In the genomic region with DNA sequence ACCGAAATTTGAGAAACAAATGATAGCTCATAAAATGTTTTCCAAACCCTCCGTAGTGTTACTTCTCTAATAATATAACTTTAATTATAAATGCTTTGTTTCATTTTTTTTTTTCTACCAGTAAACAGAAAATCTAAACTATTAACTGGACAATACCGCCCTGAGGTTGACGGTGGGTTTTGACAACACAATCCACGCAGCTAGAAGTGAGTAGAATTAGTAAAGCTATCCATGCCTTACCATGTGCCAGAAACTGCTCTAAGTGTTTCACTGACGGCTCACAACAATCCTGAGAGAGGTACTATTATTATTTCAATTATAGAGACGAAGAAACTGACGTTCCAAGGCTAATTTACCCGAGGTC, we compare ENCODE assay signal across 8 cellular contexts. TPM values are rescaled to one million over a fixed set of nuclear protein-coding genes. Genes with fewer than 3 reads are reported as not detected.
A peak's percentile ranks its signal among the peaks of the same experiment; 100 is the strongest.
DNase-seq lines count a peak whose midpoint lies in the region; ATAC-seq lines count a peak whose summit lies in the region.

No MANE protein-coding gene starts in this region.

- POLR2A ChIA-PET in activated CD8-positive, alpha-beta T cell treated with anti-CD3 and anti-CD28 coated beads, Interleukin-2, amount 10 ng/mL, durations not matched to agents 7 days and 5 days (lab: Charles Lee), result interaction anchor here (0.6 to 1.9 kb wide), 9 partner anchors 9 to 1674 kb away, joined by 3 to 7 read pairs (median 4); a partner anchor contains a TSS

- H3K36me3 ChIP-seq in iPS-20b (ENCODE audit: insufficient read depth, low read depth, low read length), result no peaks in the 10 kb centered on the region

- H3K36me3 Mint-ChIP-seq in activated naive CD4-positive, alpha-beta T cell treated with anti-CD3 and anti-CD28 coated beads for 36 hours (ENCODE audit: low read depth), result peaks cover 3% of the 10 kb centered on the region
- H3K36me3 Mint-ChIP-seq in activated CD8-positive, alpha-beta T cell treated with anti-CD3 and anti-CD28 coated beads, Interleukin-2, amount 10 ng/mL, durations not matched to agents 7 days and 5 days (ENCODE audit: low read depth), result peaks cover 7% of the 10 kb centered on the region

- peak overlapping the region; percentile 87 for H3K27ac Mint-ChIP-seq in activated naive CD4-positive, alpha-beta T cell treated with anti-CD3 and anti-CD28 coated beads for 36 hours
- peak overlapping the region; percentile 88 for H3K27ac Mint-ChIP-seq in activated CD8-positive, alpha-beta T cell treated with anti-CD3 and anti-CD28 coated beads, Interleukin-2, amount 10 ng/mL, durations not matched to agents 7 days and 5 days

- H3K27me3 Mint-ChIP-seq in activated naive CD4-positive, alpha-beta T cell treated with anti-CD3 and anti-CD28 coated beads for 36 hours (ENCODE audit: low read depth), result no peaks in the 10 kb centered on the region
- H3K27me3 Mint-ChIP-seq in activated CD8-positive, alpha-beta T cell treated with anti-CD3 and anti-CD28 coated beads, Interleukin-2, amount 10 ng/mL, durations not matched to agents 7 days and 5 days (ENCODE audit: low read depth), result no peaks in the 10 kb centered on the region

- peak overlapping the region; percentile 97 for H3K4me3 ChIP-seq in iPS-20b (ENCODE audit: low read length)

- H3K4me1 ChIP-seq in iPS-20b (ENCODE audit: insufficient read depth, low read length), result no peaks in the 10 kb centered on the region

- intact Hi-C loops in activated naive CD4-positive, alpha-beta T cell treated with anti-CD3 and anti-CD28 coated beads for 36 hours (cut with micrococcal nuclease), result loop anchor here (1.0 to 5.0 kb wide), 8 partner anchors 14 to 460 kb away; a partner anchor contains a TSS

- no peaks in the 10 kb centered on the region for H3K9me3 Mint-ChIP-seq in activated naive CD4-positive, alpha-beta T cell treated with anti-CD3 and anti-CD28 coated beads for 36 hours
- no peaks in the 10 kb centered on the region for H3K9me3 Mint-ChIP-seq in activated CD8-positive, alpha-beta T cell treated with anti-CD3 and anti-CD28 coated beads, Interleukin-2, amount 10 ng/mL, durations not matched to agents 7 days and 5 days (ENCODE audit: insufficient read depth)

- H3K4me1 Mint-ChIP-seq in activated naive CD4-positive, alpha-beta T cell treated with anti-CD3 and anti-CD28 coated beads for 36 hours (ENCODE audit: low read depth), result peaks cover 17% of the 10 kb centered on the region
- peaks cover 13% of the 10 kb centered on the region for H3K4me1 Mint-ChIP-seq in activated CD8-positive, alpha-beta T cell treated with anti-CD3 and anti-CD28 coated beads, Interleukin-2, amount 10 ng/mL, durations not matched to agents 7 days and 5 days (ENCODE audit: low read depth)

- no peak for DNase-seq in activated naive CD4-positive, alpha-beta T cell treated with anti-CD3 and anti-CD28 coated beads for 36 hours
- DNase-seq in activated naive CD4-positive, alpha-beta T cell treated with anti-CD3 and anti-CD28 coated beads, Interleukin-2, amount 50 U/mL, for 16 hours, result no peak
- peak; percentile 28 for DNase-seq in activated CD8-positive, alpha-beta T cell treated with anti-CD3 and anti-CD28 coated beads, Interleukin-2, amount 10 ng/mL, durations not matched to agents 7 days and 5 days
- no peak for DNase-seq in activated CD4-positive, CD25-positive, alpha-beta regulatory T cell treated with anti-CD3 and anti-CD28 coated beads, Interleukin-2, amount 50 U/mL, for 72 hours

- H3K9me3 ChIP-seq in iPS-20b (ENCODE audit: insufficient read depth, low read depth, low read length), result no peaks in the 10 kb centered on the region

- no peak for ATAC-seq in activated CD8-positive, alpha-beta T cell treated with anti-CD3 and anti-CD28 coated beads, Interleukin-2, amount 10 ng/mL, durations not matched to agents 7 days and 5 days
- ATAC-seq in HG02642 (IDR thresholded peaks at IDR 0.05; ENCODE audit: poor library complexity, unreplicated experiment) (no peak), HG02623 (IDR thresholded peaks at IDR 0.05; ENCODE audit: unreplicated experiment) (no peak)

- H3K27ac ChIP-seq in iPS-20b (ENCODE audit: low read length) (no peak overlapping the region), temporal lobe (ENCODE audit: low read depth, low read length) (peak overlapping the region; percentile 36)

- CTCF ChIA-PET in activated naive CD4-positive, alpha-beta T cell treated with anti-CD3 and anti-CD28 coated beads for 36 hours (lab: Charles Lee), result interaction anchor here (0.6 to 0.9 kb wide), 2 partner anchors 184 to 285 kb away, joined by 3 to 7 read pairs; no protein-coding TSS in a partner anchor
- CTCF ChIA-PET in activated CD8-positive, alpha-beta T cell treated with anti-CD3 and anti-CD28 coated beads, Interleukin-2, amount 10 ng/mL, durations not matched to agents 7 days and 5 days (lab: Charles Lee), result no interaction called here

- peak overlapping the region; percentile 89 for H3K4me3 Mint-ChIP-seq in activated naive CD4-positive, alpha-beta T cell treated with anti-CD3 and anti-CD28 coated beads for 36 hours
- H3K4me3 Mint-ChIP-seq in activated CD8-positive, alpha-beta T cell treated with anti-CD3 and anti-CD28 coated beads, Interleukin-2, amount 10 ng/mL, durations not matched to agents 7 days and 5 days, result peak overlapping the region; percentile 91

- H3K9ac ChIP-seq in iPS-20b (ENCODE audit: low read depth, low read length), result peak overlapping the region; percentile 93

- H3K27me3 ChIP-seq in iPS-20b (ENCODE audit: insufficient read depth, low read length), result no peaks in the 10 kb centered on the region

RNA-seq across cellular contexts. Expression of a gene that starts 0.4 kb away (rescaled TPM):
- total RNA-seq in activated naive CD4-positive, alpha-beta T cell treated with anti-CD3 and anti-CD28 coated beads for 36 hours, result 10 to 100 TPM; 15.7 to 17.4 TPM
- total RNA-seq in activated CD8-positive, alpha-beta T cell treated with anti-CD3 and anti-CD28 coated beads, Interleukin-2, amount 10 ng/mL, durations not matched to agents 7 days and 5 days, result 10 to 100 TPM; 11.4 to 13.6 TPM
- total RNA-seq in temporal lobe, result 20.9 TPM

RNA-seq across cellular contexts. Expression of a gene that starts 15.0 kb away (rescaled TPM):
- total RNA-seq in activated naive CD4-positive, alpha-beta T cell treated with anti-CD3 and anti-CD28 coated beads for 36 hours, result 10 to 100 TPM; 18.7 to 19.5 TPM
- 10 to 100 TPM; 31.0 to 40.7 TPM for total RNA-seq in activated CD8-positive, alpha-beta T cell treated with anti-CD3 and anti-CD28 coated beads, Interleukin-2, amount 10 ng/mL, durations not matched to agents 7 days and 5 days
- total RNA-seq in temporal lobe, result 54.6 TPM
